8 cellular contexts compared by ENCODE assay signal in the genomic region with DNA sequence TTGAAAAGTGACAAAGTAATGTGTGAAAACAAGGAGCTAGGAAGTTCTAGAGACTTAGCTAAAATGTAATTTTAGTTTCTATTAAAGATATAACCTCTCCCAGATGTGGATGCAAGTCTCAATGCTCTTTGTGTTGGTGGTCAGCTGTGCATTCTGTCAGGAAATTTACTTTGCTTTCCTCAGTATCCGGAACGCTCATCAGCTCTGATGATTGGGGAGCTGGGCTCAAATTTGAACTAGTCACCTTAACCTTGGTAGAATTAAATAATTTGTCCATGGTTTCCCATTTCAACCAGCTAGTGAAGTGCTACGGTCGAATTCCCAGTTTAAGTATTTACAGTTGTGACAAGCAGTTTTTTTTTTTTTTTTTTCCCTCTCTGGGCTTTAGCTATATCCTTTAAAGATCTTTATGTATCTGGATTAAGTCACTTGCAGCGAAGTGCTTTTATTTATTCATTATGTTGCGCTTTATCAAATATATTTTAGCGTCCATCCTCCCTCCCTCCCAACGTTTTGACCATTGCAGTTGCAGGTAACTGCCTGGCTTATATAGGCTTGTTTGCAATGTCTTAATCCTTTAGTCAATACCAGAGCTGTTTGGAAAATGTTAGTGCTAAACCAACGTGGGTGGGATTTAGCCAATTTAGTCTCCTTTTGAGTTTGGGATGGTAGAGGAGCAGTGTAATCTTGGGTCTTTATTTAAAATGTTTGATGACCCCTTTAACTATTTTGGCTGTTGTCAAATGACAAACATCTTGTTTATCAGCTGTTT. TPM values are rescaled to one million over a fixed set of nuclear protein-coding genes. Genes with fewer than 3 reads are reported as not detected.
DNase-seq lines count a peak whose midpoint lies in the region; ATAC-seq and TF ChIP-seq lines count a peak whose summit lies in the region.

No MANE protein-coding gene starts in this region.

- H3K4me3 ChIP-seq in BLaER1 (peak overlapping the region; percentile 81), LNCaP clone FGC (ENCODE audit: low read depth, low read length) (peak overlapping the region; percentile 93)

- H3K9ac ChIP-seq in BLaER1 = peak overlapping the region; percentile 97

- peaks cover 32% of the 10 kb centered on the region for H3K36me3 Mint-ChIP-seq in dendritic cell treated with granulocyte-macrophage colony-stimulating factor and Interleukin-4, amounts not matched to agents 40 ng/mL and 50 ng/mL, for 4 days (ENCODE audit: low read depth)
- H3K36me3 Mint-ChIP-seq in nephron progenitor cell (ENCODE audit: low read depth) = peaks cover 11% of the 10 kb centered on the region

- H3K4me2 ChIP-seq in BLaER1 = peak overlapping the region; percentile 71

- peaks cover 14% of the 10 kb centered on the region; the same call in 1 of the 2 replicates for H3K9me3 ChIP-seq in BLaER1

- peaks cover 32% of the 10 kb centered on the region for H3K27me3 ChIP-seq in BLaER1

- peak overlapping the region; percentile 98 for H3K27ac Mint-ChIP-seq in dendritic cell treated with granulocyte-macrophage colony-stimulating factor and Interleukin-4, amounts not matched to agents 40 ng/mL and 50 ng/mL, for 4 days
- no peak overlapping the region for H3K27ac Mint-ChIP-seq in nephron progenitor cell

- H3K9me3 Mint-ChIP-seq in dendritic cell treated with granulocyte-macrophage colony-stimulating factor and Interleukin-4, amounts not matched to agents 40 ng/mL and 50 ng/mL, for 4 days = no peaks in the 10 kb centered on the region
- peaks cover 58% of the 10 kb centered on the region for H3K9me3 Mint-ChIP-seq in nephron progenitor cell

- H3K4me1 ChIP-seq in BLaER1 = peaks cover 25% of the 10 kb centered on the region

- no peak for TF ChIP-seq CTCF in LNCaP clone FGC (IDR thresholded peaks at IDR 0.05; ENCODE audit: control insufficient read depth, extremely low read depth, insufficient read depth)
- TF ChIP-seq CTCF in nephron progenitor cell (IDR thresholded peaks at IDR 0.05) = no peak

- ATAC-seq in HG03108 (IDR thresholded peaks at IDR 0.05; ENCODE audit: unreplicated experiment) = no peak

- H3K36me3 ChIP-seq in BLaER1 = peaks cover 17% of the 10 kb centered on the region

- in situ Hi-C loops in G401 (cut with HindIII; ENCODE audit: low sequenced_read_pairs) = no loop called here

- H3K27me3 Mint-ChIP-seq in dendritic cell treated with granulocyte-macrophage colony-stimulating factor and Interleukin-4, amounts not matched to agents 40 ng/mL and 50 ng/mL, for 4 days = no peaks in the 10 kb centered on the region
- H3K27me3 Mint-ChIP-seq in nephron progenitor cell (ENCODE audit: low read depth, poor library complexity) = peaks cover 7% of the 10 kb centered on the region

- intact Hi-C loops in dendritic cell treated with granulocyte-macrophage colony-stimulating factor and Interleukin-4, amounts not matched to agents 40 ng/mL and 50 ng/mL, for 4 days (cut with micrococcal nuclease) = loop anchor here (5.0 kb wide), 1 partner anchor 43 kb away; no protein-coding TSS in a partner anchor

- DNase-seq in LNCaP clone FGC (ENCODE audit: low read depth) (no peak), nephron progenitor cell (no peak), G401 (ENCODE audit: low spot score) (no peak)
- no peak for DNase-seq in stimulated activated CD4-positive, alpha-beta T cell treated with anti-CD3 and anti-CD28 coated beads, Interleukin-1b, Interleukin-23, amount 100 ng/mL, for 48 hours
- no peak for DNase-seq in activated CD4-positive, CD25-positive, alpha-beta regulatory T cell (lab: John Stamatoyannopoulos, UW)

- H3K27ac ChIP-seq in BLaER1 = peak overlapping the region; percentile 93; the same call in 1 of the 2 replicates

- H4K20me1 ChIP-seq in BLaER1 = peaks cover 61% of the 10 kb centered on the region

- peak overlapping the region; percentile 99 for H3K4me3 Mint-ChIP-seq in dendritic cell treated with granulocyte-macrophage colony-stimulating factor and Interleukin-4, amounts not matched to agents 40 ng/mL and 50 ng/mL, for 4 days
- peak overlapping the region; percentile 100 for H3K4me3 Mint-ChIP-seq in nephron progenitor cell

- peaks cover 12% of the 10 kb centered on the region for H3K4me1 Mint-ChIP-seq in dendritic cell treated with granulocyte-macrophage colony-stimulating factor and Interleukin-4, amounts not matched to agents 40 ng/mL and 50 ng/mL, for 4 days (ENCODE audit: low read depth)
- H3K4me1 Mint-ChIP-seq in nephron progenitor cell = peaks cover 30% of the 10 kb centered on the region

RNA-seq across cellular contexts. Expression of gene OGT, which starts 2.1 kb away (rescaled TPM):
- total RNA-seq in G401 (2014; rRNA removed; shearing (Covaris generic)) = 38.2 and 52.8 TPM in 2 replicates

RNA-seq across cellular contexts. Expression of gene GCNA, which starts 43.3 kb away (rescaled TPM):
- total RNA-seq in G401 (2014; rRNA removed; shearing (Covaris generic)) = 1.0 and 3.2 TPM in 2 replicates
